13 cellular contexts compared by ENCODE assay signal in genomic region chr12:119687344-119687865, GRCh38.
"Had no signal": no experiment of that assay in that cellular context is flagged by ENCODE, and none has a peak within 500 bp of the region (broad histone marks: within the 10 kb centered on the region; RNA-seq: fewer than 3 reads in every experiment).

No MANE protein-coding gene starts in this region.

- DNase-seq: activated CD4-positive, alpha-beta memory T cell treated with anti-CD3 and anti-CD28 coated beads for 36 hours; activated CD4-positive, alpha-beta T cell treated with anti-CD3 and anti-CD28 coated beads for 36 hours; activated T-cell treated with anti-CD3 and anti-CD28 coated beads for 4 hours; effector CD4-positive, alpha-beta T cell; left colon; spleen; stimulated activated CD4-positive, alpha-beta T cell treated with anti-CD3 and anti-CD28 coated beads, Interleukin-4, amount 100 ng/mL, for 4 hours; stimulated activated naive CD4-positive, alpha-beta T cell treated with Interleukin-2 at 50 U/mL for 16 hours had no signal

- H3K36me3 ChIP-seq: cardiac muscle cell had no signal

- H3K9me3 ChIP-seq: spleen, tibial artery had no signal

- H3K4me1 ChIP-seq: tibial artery had no signal

- H3K79me2 ChIP-seq: parathyroid adenoma had no signal

- H3K9ac ChIP-seq: parathyroid adenoma had no signal

- H3K27ac ChIP-seq: cardiac muscle cell, parathyroid adenoma, tibial artery had no signal

- H3K27me3 ChIP-seq: cardiac muscle cell, spleen, tibial artery had no signal

- ATAC-seq: activated CD4-positive, alpha-beta T cell treated with anti-CD3 and anti-CD28 coated beads for 36 hours; esophagus mucosa; left colon had no signal

- H3K4me3 ChIP-seq: cardiac muscle cell, lung, spleen, tibial artery had no signal

- H2AFZ ChIP-seq: parathyroid adenoma had no signal
